In genomic region chr6:144033816-144034540, GRCh38 we compare ENCODE assay signal across 17 cellular contexts. TPM values are rescaled to one million over a fixed set of nuclear protein-coding genes. Genes with fewer than 3 reads are reported as not detected.
A peak's percentile ranks its signal among the peaks of the same experiment; 100 is the strongest.
DNase-seq lines count a peak whose midpoint lies in the region; ATAC-seq and TF ChIP-seq lines count a peak whose summit lies in the region.
"Had no signal": no experiment of that assay in that cellular context is flagged by ENCODE, and none has a peak within 500 bp of the region (broad histone marks: within the 10 kb centered on the region; RNA-seq: fewer than 3 reads in every experiment).

No MANE protein-coding gene starts in this region.

- peaks cover 0 to 4% of the 10 kb centered on the region in 2 donors for H3K9me3 ChIP-seq in transverse colon
- H3K9me3 ChIP-seq: left ventricle myocardium inferior had no signal

- H3K4me3 ChIP-seq in astrocyte of the cerebellum (ENCODE audit: low read depth, low read length) (no peak overlapping the region), transverse colon (no peak overlapping the region)
- H3K4me3 ChIP-seq: BLaER1, left ventricle myocardium inferior, stomach had no signal

- H3K27me3 Mint-ChIP-seq in endothelial cell (ENCODE audit: unreplicated experiment), result no peaks in the 10 kb centered on the region
- H3K27me3 Mint-ChIP-seq: dendritic cell treated with granulocyte-macrophage colony-stimulating factor and Interleukin-4, amounts not matched to agents 40 ng/mL and 50 ng/mL, for 4 days had no signal

- no peak overlapping the region for H3K4me3 Mint-ChIP-seq in endothelial cell (ENCODE audit: unreplicated experiment)
- H3K4me3 Mint-ChIP-seq: dendritic cell treated with granulocyte-macrophage colony-stimulating factor and Interleukin-4, amounts not matched to agents 40 ng/mL and 50 ng/mL, for 4 days; natural killer cell had no signal

- TF ChIP-seq CTCF in astrocyte of the cerebellum (IDR thresholded peaks at IDR 0.05; ENCODE audit: low read depth, low read length, missing control alignments) (no peak), endothelial cell (IDR thresholded peaks at IDR 0.05; ENCODE audit: unreplicated experiment) (no peak), transverse colon (IDR thresholded peaks at IDR 0.05) (no peak)

- intact Hi-C loops in transverse colon (cut with DNase I; ENCODE audit: low total_unique reads), result no loop called here

- H3K4me1 Mint-ChIP-seq in endothelial cell (ENCODE audit: unreplicated experiment), result no peaks in the 10 kb centered on the region

- H3K36me3 ChIP-seq in transverse colon, result no peaks in the 10 kb centered on the region
- H3K36me3 ChIP-seq: BLaER1, left ventricle myocardium inferior, stomach had no signal

- 75% methylated on average over 3 of the region's 3 CpGs; no CpG with 5 or more reads in 1 of the 2 donors for WGBS in transverse colon (ENCODE audit: low coverage in 1 of 2), 2 donors

- no peak for TF ChIP-seq POLR2A in transverse colon (IDR thresholded peaks at IDR 0.05)

- in situ Hi-C loops in astrocyte of the cerebellum (cut with HindIII; ENCODE audit: low sequenced_read_pairs) (no loop called here), transverse colon (cut with MboI; ENCODE audit: low pct_ligation_motif_present in 1 of 4, low pct_unique_long_range_greater_than_20kb in 1 of 4, low sequenced_read_pairs in 3 of 4) (no loop called here)

- no peak overlapping the region for H3K27ac Mint-ChIP-seq in endothelial cell (ENCODE audit: unreplicated experiment)
- H3K27ac Mint-ChIP-seq: natural killer cell had no signal

- H3K9me3 Mint-ChIP-seq in endothelial cell (ENCODE audit: unreplicated experiment), result no peaks in the 10 kb centered on the region
- H3K9me3 Mint-ChIP-seq: natural killer cell had no signal

- no peaks in the 10 kb centered on the region for H3K27me3 ChIP-seq in transverse colon
- H3K27me3 ChIP-seq: BLaER1, stomach had no signal

- TF ChIP-seq EP300 in transverse colon (IDR thresholded peaks at IDR 0.05; ENCODE audit: low read depth), result no peak

- no peaks in the 10 kb centered on the region for H3K36me3 Mint-ChIP-seq in endothelial cell (ENCODE audit: low read depth, unreplicated experiment)
- H3K36me3 Mint-ChIP-seq: natural killer cell had no signal

- DNase-seq in AG08396 (ENCODE audit: low spot score) (peak; percentile 65), HK-2 (ENCODE audit: unreplicated experiment) (peak; percentile 30), astrocyte of the cerebellum (ENCODE audit: low read depth) (peak; percentile 45), glomerular visceral epithelial cell (ENCODE audit: extremely low spot score) (peak; percentile 51), endothelial cell (ENCODE audit: low spot score) (no peak), left lobe of liver (ENCODE audit: low spot score) (no peak), transverse colon (no peak)
- DNase-seq: left ventricle myocardium inferior, natural killer cell, NCI-H1694, NCI-H774, SHP77, stomach had no signal

- peaks cover 0 to 20% (median 13%) of the 10 kb centered on the region in 4 donors for H3K4me1 ChIP-seq in transverse colon
- H3K4me1 ChIP-seq: left ventricle myocardium inferior had no signal

- no peak overlapping the region for H3K27ac ChIP-seq in transverse colon
- H3K27ac ChIP-seq: BLaER1, left ventricle myocardium inferior, stomach, VCaP had no signal

- ATAC-seq in GM21515 (IDR thresholded peaks at IDR 0.05; ENCODE audit: unreplicated experiment) (no peak), left lobe of liver (no peak)
- ATAC-seq: natural killer cell had no signal

RNA-seq across cellular contexts. Expression of gene PLAGL1, which starts 25.9 kb away (rescaled TPM):
- total RNA-seq in endothelial cell (ENCODE audit: unreplicated experiment), result 294 TPM
- total RNA-seq in left lobe of liver, result 1.2 TPM
- total RNA-seq in transverse colon, result 100 to 1,000 TPM in 1 of 4 donors, 10 to 100 TPM in 3; 45.3 to 133 (median 50.4) TPM

Comparison
In these comparisons a context has a peak if more than half of its experiments do, and no peak if none do; other contexts are left out.
1. DNase-seq: peak in AG08396 (single experiment), HK-2 (single experiment), astrocyte of the cerebellum (single experiment) and glomerular visceral epithelial cell (single experiment); none in endothelial cell (single experiment), left lobe of liver (single experiment) and transverse colon (single experiment).
2. RNA of gene PLAGL1, which starts 25.9 kb away (total RNA-seq): 294 TPM in endothelial cell (single experiment) and 45.3 to 133 TPM in transverse colon; 1.2 TPM in left lobe of liver (single experiment); every median in the first group is over 10 times any median in the second.